ENCODE assay signal across 8 cellular contexts in the genomic region with DNA sequence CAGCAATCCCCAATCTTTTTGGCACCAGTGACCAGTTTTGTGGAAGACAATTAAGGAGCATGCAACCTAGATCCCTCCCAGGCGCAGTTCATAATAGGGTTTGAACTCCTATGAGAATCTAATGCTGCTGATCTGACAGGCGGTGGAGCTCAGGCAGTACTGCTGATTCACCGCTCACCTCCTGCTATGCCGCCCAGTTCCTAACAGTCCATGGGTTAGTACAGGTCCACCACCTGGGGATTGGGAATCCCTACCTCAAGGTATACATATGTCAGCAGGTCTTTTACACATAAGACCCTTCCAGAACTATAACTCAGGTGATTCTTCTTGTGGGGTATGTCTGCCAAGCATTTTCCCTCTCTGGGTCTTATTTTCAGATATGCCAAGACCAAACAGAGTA.
"Had no signal": no experiment of that assay in that cellular context is flagged by ENCODE, and none has a peak within 500 bp of the region (broad histone marks: within the 10 kb centered on the region; RNA-seq: fewer than 3 reads in every experiment).

No MANE protein-coding gene starts in this region.

- H3K27me3 Mint-ChIP-seq: IgD-negative memory B cell had no signal

- H3K4me3 Mint-ChIP-seq: H9, HFFc6, IgD-negative memory B cell had no signal

- H3K27ac Mint-ChIP-seq: H9, HFFc6, IgD-negative memory B cell had no signal

- H3K27ac ChIP-seq: GM23248, HL-60 had no signal

- H2AFZ ChIP-seq: GM23248 had no signal

- DNase-seq: GM23248, H9, HCEC 1CT, HFFc6, KG1 had no signal

- H3K9ac ChIP-seq: GM23248 had no signal

- ATAC-seq: HepG2 had no signal

- H3K4me3 ChIP-seq: GM23248 had no signal

- H3K9me3 Mint-ChIP-seq: H9, HFFc6 had no signal
